Comparison of ENCODE assay signal across 1 cellular context in genomic region chr3:130677310-130677709, GRCh38.
A peak's percentile ranks its signal among the peaks of the same experiment; 100 is the strongest.
TF ChIP-seq lines count a peak whose summit lies in the region.

No MANE protein-coding gene starts in this region.

TF ChIP-seq in K562, 482 proteins besides CTCF, POLR2A, EP300 and RAD21 (continued from another document and continues in another):
- no peak for TF ChIP-seq ZNF318 (IDR thresholded peaks at IDR 0.05; ENCODE audit: borderline replicate concordance in 1 of 2, low read depth in 1 of 2)
- no peak for TF ChIP-seq SRF (CRISPR knock-in tag; IDR thresholded peaks at IDR 0.05)
- peak; percentile 26 to 45; a peak in 1 of 4 replicates for TF ChIP-seq KDM1A (IDR thresholded peaks at IDR 0.05)
- TF ChIP-seq LCOR (CRISPR knock-in tag; IDR thresholded peaks at IDR 0.05), result no peak
- no peak for TF ChIP-seq EGR1 (conservative IDR thresholded peaks at IDR 0.05)
- no peak for TF ChIP-seq DEAF1 (CRISPR knock-in tag; IDR thresholded peaks at IDR 0.05)
- no peak for TF ChIP-seq ZNF253 (CRISPR knock-in tag; conservative IDR thresholded peaks at IDR 0.05)
- TF ChIP-seq HDAC1 (IDR thresholded peaks at IDR 0.05), result no peak
- TF ChIP-seq ARID1B (IDR thresholded peaks at IDR 0.05), result peak; percentile 77
- TF ChIP-seq EHMT2 (IDR thresholded peaks at IDR 0.05), result no peak
- no peak for TF ChIP-seq TFE3 (CRISPR knock-in tag; IDR thresholded peaks at IDR 0.05)
- TF ChIP-seq ZFP1 (CRISPR knock-in tag; IDR thresholded peaks at IDR 0.05), result no peak
- peak in 1 of 2 experiments; percentile 66; a peak in 1 of 4 replicates for TF ChIP-seq RCOR1 (IDR thresholded peaks at IDR 0.05; ENCODE audit: borderline replicate concordance in 1 of 2, low read depth in 2 of 2, low read length in 2 of 2)
- TF ChIP-seq ZNF224 (CRISPR knock-in tag; IDR thresholded peaks at IDR 0.05), result no peak
- no peak for TF ChIP-seq RREB1 (CRISPR knock-in tag; IDR thresholded peaks at IDR 0.05)
- peak; percentile 74 for TF ChIP-seq TEAD4 (IDR thresholded peaks at IDR 0.05; ENCODE audit: low read length)
- TF ChIP-seq TEAD4 (CRISPR knock-in tag; IDR thresholded peaks at IDR 0.05; ENCODE audit: borderline replicate concordance), result no peak
- peak; percentile 44 for TF ChIP-seq MEIS2 (IDR thresholded peaks at IDR 0.05; ENCODE audit: partially characterized antibody)
- TF ChIP-seq BRD9 (IDR thresholded peaks at IDR 0.05; ENCODE audit: low read depth, partially characterized antibody), result no peak
- no peak for TF ChIP-seq PBX2 (CRISPR knock-in tag; IDR thresholded peaks at IDR 0.05; ENCODE audit: low read depth)
- TF ChIP-seq PBX2 (tag; conservative IDR thresholded peaks at IDR 0.05; ENCODE audit: low read depth), result peak; percentile 24; the same call in 1 of the 2 replicates
- no peak for TF ChIP-seq DNMT1 (IDR thresholded peaks at IDR 0.05)
- peak; percentile 32; the same call in 1 of the 2 replicates for TF ChIP-seq FOXM1 (IDR thresholded peaks at IDR 0.05; ENCODE audit: low read depth)
- no peak for TF ChIP-seq FOXM1 (CRISPR knock-in tag; IDR thresholded peaks at IDR 0.05; ENCODE audit: low read depth)
- TF ChIP-seq NR0B1 (IDR thresholded peaks at IDR 0.05; ENCODE audit: partially characterized antibody), result no peak
- TF ChIP-seq ZNF717 (CRISPR knock-in tag; IDR thresholded peaks at IDR 0.05), result no peak
- TF ChIP-seq HDAC3 (IDR thresholded peaks at IDR 0.05; ENCODE audit: borderline replicate concordance, partially characterized antibody), result no peak
- TF ChIP-seq VEZF1 (CRISPR knock-in tag; IDR thresholded peaks at IDR 0.05), result peak; percentile 31; the same call in 1 of the 2 replicates
- TF ChIP-seq CCNT2 (IDR thresholded peaks at IDR 0.05; ENCODE audit: borderline replicate concordance, extremely low read depth, insufficient read length, low read depth, low read length), result peak; percentile 49
- no peak for TF ChIP-seq ATF6 (CRISPR knock-in tag; IDR thresholded peaks at IDR 0.05)
- no peak for TF ChIP-seq HNRNPLL (IDR thresholded peaks at IDR 0.05; ENCODE audit: low read depth, low read length, poor library complexity, severe bottlenecking)
